Comparison of ENCODE assay signal across 8 cellular contexts in the genomic region with DNA sequence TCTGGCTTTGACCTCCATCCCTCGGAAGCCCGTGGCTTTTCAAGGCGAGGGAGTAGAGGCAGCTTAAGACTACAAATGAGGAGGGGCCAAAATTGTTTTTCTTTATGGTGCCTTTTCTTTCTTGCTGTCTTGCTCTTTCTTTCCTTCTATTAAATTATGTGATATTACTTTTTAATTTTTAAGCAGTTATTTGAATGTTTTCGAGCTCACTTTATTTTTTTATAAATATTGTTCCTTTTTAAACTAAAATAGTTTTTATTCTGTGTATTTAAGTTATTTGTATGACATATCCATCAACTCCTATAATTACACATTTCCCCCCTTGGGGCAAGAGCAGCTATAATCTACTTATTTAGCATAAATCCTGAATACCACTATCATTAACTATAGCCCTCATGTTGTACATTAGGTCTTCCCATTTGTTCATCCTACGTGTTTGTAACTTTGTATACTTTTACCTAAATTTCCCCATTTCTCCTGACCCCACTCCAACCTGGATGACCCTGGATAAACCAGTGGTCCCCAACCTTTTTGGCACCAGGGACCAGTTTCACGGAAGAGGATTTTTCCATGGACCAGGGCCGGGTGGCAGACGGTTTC. TPM values are rescaled to one million over a fixed set of nuclear protein-coding genes. Genes with fewer than 3 reads are reported as not detected.
DNase-seq lines count a peak whose midpoint lies in the region; ATAC-seq and TF ChIP-seq lines count a peak whose summit lies in the region.

No MANE protein-coding gene starts in this region.

- peak overlapping the region; percentile 94 for H3K9ac ChIP-seq in mammary epithelial cell (ENCODE audit: insufficient read depth, low read length)

- in situ Hi-C loops in mammary epithelial cell (cut with MboI; ENCODE audit: low sequenced_read_pairs in 2 of 2), result no loop called here

- H3K4me2 ChIP-seq in mammary epithelial cell (ENCODE audit: insufficient read depth, low read depth, low read length), result peak overlapping the region; percentile 85

- peaks cover 47% of the 10 kb centered on the region for H3K79me2 ChIP-seq in mammary epithelial cell (ENCODE audit: insufficient read depth, low read length)

- peak overlapping the region; percentile 79 for H2AFZ ChIP-seq in mammary epithelial cell (ENCODE audit: low read depth, low read length)

- WGBS in mammary epithelial cell (ENCODE audit: low coverage, missing lambda C conversion rate), result 44% methylated on average over 8 of the region's 8 CpGs

- H3K4me3 ChIP-seq in BJ (ENCODE audit: low read depth, low read length), result peak overlapping the region; percentile 79
- H3K4me3 ChIP-seq in mammary epithelial cell (replicated peaks in 1 of 3; ENCODE audit: insufficient read depth in 1 of 3, low read depth in 2 of 3, low read length in 3 of 3), result peak overlapping the region; percentile 55 to 82 (median 65)
- H3K4me3 ChIP-seq in muscle layer of duodenum (ENCODE audit: low read depth in 1 of 2, low read length in 2 of 2), result peak overlapping the region; percentile 78 to 87

- no peak for DNase-seq in BJ (ENCODE audit: low read depth)
- DNase-seq in mammary epithelial cell, result no peak
- no peak for DNase-seq in foreskin melanocyte
- DNase-seq in NCI-H2196 (lab: John Stamatoyannopoulos, UW; ENCODE audit: unreplicated experiment), result no peak

- intact Hi-C loops in mammary epithelial cell (cut with micrococcal nuclease), result loop anchor here (1.0 to 2.0 kb wide), 2 partner anchors 32 to 39 kb away; no protein-coding TSS in a partner anchor

- H3K27me3 ChIP-seq in BJ (ENCODE audit: control insufficient read depth, insufficient read depth, low read length), result no peaks in the 10 kb centered on the region
- no peaks in the 10 kb centered on the region for H3K27me3 ChIP-seq in mammary epithelial cell (ENCODE audit: insufficient read depth, low read length)
- H3K27me3 ChIP-seq in muscle layer of duodenum (ENCODE audit: low read depth, low read length), result no peaks in the 10 kb centered on the region

- CTCF ChIA-PET in BJ (lab: Yijun Ruan, JAX) (interaction anchor here (0.6 to 2.8 kb wide), 3 partner anchors 11 to 211 kb away, joined by 3 to 7 read pairs (median 3); no protein-coding TSS in a partner anchor), mammary epithelial cell (lab: Charles Lee; ENCODE audit: low non-redundant PET) (interaction anchor here (0.5 to 0.8 kb wide), 3 partner anchors 24 to 120 kb away, joined by 3 to 4 read pairs (median 3); no protein-coding TSS in a partner anchor)

- H3K4me1 ChIP-seq in mammary epithelial cell (ENCODE audit: insufficient read depth, low read length), result peaks cover 37% of the 10 kb centered on the region
- H3K4me1 ChIP-seq in muscle layer of duodenum (ENCODE audit: control insufficient read depth in 1 of 2, insufficient read depth in 2 of 2, low read length in 2 of 2), result peaks cover 9 to 19% of the 10 kb centered on the region in 2 donors

- dilution Hi-C loops in mammary epithelial cell (cut with HindIII; ENCODE audit: low sequenced_read_pairs), result loop anchor here (5.0 kb wide), 1 partner anchor 48 kb away; no protein-coding TSS in a partner anchor

- ATAC-seq in HG03175 (IDR thresholded peaks at IDR 0.05; ENCODE audit: unreplicated experiment) (peak; percentile 19), GM21786 (IDR thresholded peaks at IDR 0.05; ENCODE audit: unreplicated experiment) (no peak), GM21360 (IDR thresholded peaks at IDR 0.05; ENCODE audit: unreplicated experiment) (no peak)

- no peaks in the 10 kb centered on the region for H4K20me1 ChIP-seq in mammary epithelial cell (ENCODE audit: insufficient read depth, low read length)

- no peaks in the 10 kb centered on the region for H3K36me3 ChIP-seq in BJ (ENCODE audit: control insufficient read depth, insufficient read depth, low read length)
- no peaks in the 10 kb centered on the region for H3K36me3 ChIP-seq in mammary epithelial cell (ENCODE audit: insufficient read depth, low read length)
- peaks cover 0 to 4% of the 10 kb centered on the region in 2 donors for H3K36me3 ChIP-seq in muscle layer of duodenum (ENCODE audit: control insufficient read depth in 1 of 2, insufficient read depth in 2 of 2, low read length in 2 of 2)

- H3K27ac ChIP-seq in mammary epithelial cell (ENCODE audit: insufficient read depth, low read depth, low read length) (peak overlapping the region; percentile 86), muscle layer of duodenum (ENCODE audit: low read length) (peak overlapping the region; percentile 90)

- BruUV-seq in mammary epithelial cell (replicated peaks; lab: Mats Ljungman, UMichigan), result TSS peak; percentile 94

- POLR2A ChIA-PET in BJ (lab: Charles Lee), result no interaction called here

- TF ChIP-seq CTCF in BJ (IDR thresholded peaks at IDR 0.05; ENCODE audit: insufficient read depth, low read depth, low read length), result no peak
- no peak for TF ChIP-seq CTCF in mammary epithelial cell (conservative IDR thresholded peaks at IDR 0.05 in 1 of 2, IDR thresholded peaks at IDR 0.05 in 1 of 2; ENCODE audit: extremely low read depth in 1 of 2, insufficient read depth in 1 of 2, low read depth in 1 of 2, low read length in 2 of 2)

- H3K9me3 ChIP-seq in mammary epithelial cell (replicated peaks; ENCODE audit: insufficient read depth, low read length) (no peaks in the 10 kb centered on the region), muscle layer of duodenum (ENCODE audit: control insufficient read depth in 1 of 2, low read length in 2 of 2) (no peaks in the 10 kb centered on the region)

RNA-seq across cellular contexts. Expression of gene PLSCR1, which starts 0.6 kb away (rescaled TPM):
- polyA plus RNA-seq in BJ (2011; rRNA removed), result 22.5 and 26.3 TPM in 2 replicates
- polyA minus RNA-seq in BJ (2011; rRNA and poly(A)+ RNA removed), result 14.0 and 17.7 TPM in 2 replicates
- total RNA-seq in mammary epithelial cell, result 10 to 100 TPM; 23.0 to 53.8 TPM
- 38.6 TPM for polyA plus RNA-seq in mammary epithelial cell
- 38.9 TPM for polyA minus RNA-seq in mammary epithelial cell
